Comparison of ENCODE assay signal across 24 cellular contexts in the genomic region with DNA sequence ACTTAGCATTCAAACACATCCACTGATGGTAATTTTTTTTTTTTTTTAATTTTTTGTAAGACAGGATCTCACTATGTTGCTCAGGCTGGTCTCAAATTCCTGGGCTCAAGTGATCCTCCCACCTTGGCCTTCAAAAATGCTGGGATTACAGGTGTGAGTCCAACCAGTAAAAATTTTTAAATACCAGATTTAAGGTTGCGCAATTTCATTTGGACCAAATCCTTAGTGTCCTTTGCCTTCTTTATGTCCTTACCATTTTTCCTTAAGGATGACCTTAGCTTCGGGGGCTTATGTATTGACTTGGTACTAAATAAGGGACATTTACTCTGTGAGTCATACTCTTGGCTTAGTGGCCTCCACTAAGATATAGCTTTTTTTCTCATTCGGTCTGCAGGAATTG. TPM values are rescaled to one million over a fixed set of nuclear protein-coding genes. Genes with fewer than 3 reads are reported as not detected.
"Had no signal": no experiment of that assay in that cellular context is flagged by ENCODE, and none has a peak within 500 bp of the region (broad histone marks: within the 10 kb centered on the region; RNA-seq: fewer than 3 reads in every experiment).

No MANE protein-coding gene starts in this region.

- ATAC-seq: foreskin keratinocyte, gastroesophageal sphincter, heart left ventricle, left colon, left lobe of liver, left ventricle myocardium superior, lower lobe of right lung, mucosa of descending colon had no signal

- H3K9me3 ChIP-seq: esophagus muscularis mucosa, gastroesophageal sphincter, heart left ventricle, lower lobe of right lung, mucosa of descending colon had no signal

- FAIRE-seq: colon, endothelial cell of umbilical vein, frontal cortex, kidney had no signal

- H3K4me3 ChIP-seq: coronary artery, dorsolateral prefrontal cortex, esophagus muscularis mucosa, gastroesophageal sphincter, heart left ventricle, hepatocyte, lower lobe of right lung, mucosa of descending colon had no signal

- H3K4me1 ChIP-seq: foreskin keratinocyte had no signal

- H3K27ac ChIP-seq: coronary artery, dorsolateral prefrontal cortex, esophagus muscularis mucosa, foreskin keratinocyte, gastroesophageal sphincter, heart left ventricle, hepatocyte, lower lobe of right lung had no signal

- H3K4me2 ChIP-seq: hepatocyte had no signal

- DNase-seq: dermis blood vessel endothelial cell; dorsolateral prefrontal cortex; effector CD4-positive, alpha-beta T cell; effector memory CD4-positive, alpha-beta T cell; foreskin keratinocyte; heart left ventricle; hypothalamus; immature natural killer cell; islet precursor cell; kidney; kidney glomerular epithelial cell; left colon; left ventricle myocardium superior; lower lobe of right lung; mesenchymal stem cell; mucosa of descending colon had no signal

- H3K36me3 ChIP-seq: esophagus muscularis mucosa, gastroesophageal sphincter, heart left ventricle, lower lobe of right lung had no signal

- H2AFZ ChIP-seq: hepatocyte had no signal

- H3K27me3 ChIP-seq: esophagus muscularis mucosa, foreskin keratinocyte, gastroesophageal sphincter, heart left ventricle, hepatocyte had no signal

RNA-seq across cellular contexts. Expression of a gene that starts 4.1 kb away (rescaled TPM):
- total RNA-seq: endothelial cell of umbilical vein had no signal
